8 cellular contexts compared by ENCODE assay signal in the genomic region with DNA sequence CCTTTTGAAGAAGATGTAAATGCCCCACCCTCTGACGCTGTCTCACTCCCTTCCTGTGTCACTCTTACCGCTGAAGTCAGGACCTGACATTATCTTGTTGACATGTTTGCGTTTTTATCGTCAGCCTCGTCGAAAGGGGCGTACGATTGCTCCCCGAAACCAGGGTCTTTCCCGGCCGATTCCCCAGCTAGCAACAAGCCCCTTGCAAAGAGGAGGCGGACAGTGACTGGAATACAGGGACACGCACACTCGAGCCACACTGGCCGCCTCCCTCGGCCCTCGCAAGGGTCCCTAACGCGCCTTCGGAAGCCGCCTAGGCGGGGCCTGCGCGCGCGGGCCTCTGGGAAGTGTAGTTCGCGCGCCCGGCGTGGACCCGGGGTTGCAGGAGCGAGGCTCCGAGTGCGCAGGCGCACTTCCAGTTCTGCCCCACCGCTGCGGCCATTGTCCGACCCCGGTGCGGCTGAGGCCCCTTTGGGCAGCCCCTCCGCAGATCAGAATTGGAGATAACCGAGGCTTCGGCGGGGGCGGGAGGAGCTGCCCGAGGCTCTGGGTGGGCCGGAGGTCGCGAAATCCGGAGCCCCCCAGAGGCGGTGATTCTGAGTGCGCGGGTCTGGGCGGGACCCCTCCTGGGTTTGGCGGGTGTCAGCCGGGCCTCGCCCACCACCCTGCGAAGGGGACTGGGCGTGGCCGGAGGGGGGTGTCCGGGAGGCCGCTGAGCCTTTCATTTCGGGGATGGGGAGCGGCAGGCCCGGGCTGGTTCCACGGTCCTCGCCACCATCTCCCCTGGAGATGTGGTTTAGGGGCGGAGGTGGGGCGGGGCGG. TPM values are rescaled to one million over a fixed set of nuclear protein-coding genes. Genes with fewer than 3 reads are reported as not detected.
DNase-seq lines count a peak whose midpoint lies in the region; ATAC-seq, FAIRE-seq and TF ChIP-seq lines count a peak whose summit lies in the region.

A gene (plus strand): TSS at position 412 of the 822 bp plus-strand sequence. CDS start 502 bp downstream, outside the sequence.

- H3K4me3 ChIP-seq in fibroblast of mammary gland (ENCODE audit: control insufficient read depth, low read depth, low read length) = peak within 1 kb of the TSS; percentile 72

- peaks cover 14% of the 10 kb centered on the region for H3K4me1 Mint-ChIP-seq in activated T-helper 1 cell treated with anti-CD3 and anti-CD28 coated beads, Interleukin-12 subunit alpha, Interleukin-12 subunit beta, Interleukin-2, Interleukin-4 antibody, amounts not matched to agents 30 ng/mL and 10 ng/mL and 1 ng/mL, durations not matched to agents 14 hours and 24 hours and 36 hours (ENCODE audit: low read depth)
- peaks cover 22 to 41% of the 10 kb centered on the region in 2 donors for H3K4me1 Mint-ChIP-seq in natural killer cell

- DNase-seq in DMS53 (lab: John Stamatoyannopoulos, UW) (peak; percentile 93), KG1 (lab: John Stamatoyannopoulos, UW) (peak; percentile 86), RCC 7860 (ENCODE audit: low spot score) (peak; percentile 55), fibroblast of mammary gland (ENCODE audit: low read depth) (peak; percentile 78), natural killer cell (peak; percentile 83)
- DNase-seq in activated T-helper 1 cell treated with anti-CD3 and anti-CD28 coated beads, Interleukin-12 subunit alpha, Interleukin-12 subunit beta, Interleukin-2, Interleukin-4 antibody, amounts not matched to agents 30 ng/mL and 10 ng/mL and 1 ng/mL, durations not matched to agents 14 hours and 24 hours and 36 hours (ENCODE audit: low spot score) = peak; percentile 84
- DNase-seq in stimulated activated naive CD4-positive, alpha-beta T cell (lab: John Stamatoyannopoulos, UW) = peak; percentile 70 to 96 (median 80)

- no peaks in the 10 kb centered on the region for H3K27me3 Mint-ChIP-seq in activated T-helper 1 cell treated with anti-CD3 and anti-CD28 coated beads, Interleukin-12 subunit alpha, Interleukin-12 subunit beta, Interleukin-2, Interleukin-4 antibody, amounts not matched to agents 30 ng/mL and 10 ng/mL and 1 ng/mL, durations not matched to agents 14 hours and 24 hours and 36 hours (ENCODE audit: insufficient read depth)
- no peaks in the 10 kb centered on the region for H3K27me3 Mint-ChIP-seq in natural killer cell (ENCODE audit: low read depth in 2 of 2)

- no peak for TF ChIP-seq CTCF in fibroblast of mammary gland (conservative IDR thresholded peaks at IDR 0.05; ENCODE audit: control insufficient read depth, insufficient read depth, low read depth, low read length)
- TF ChIP-seq CTCF in natural killer cell (IDR thresholded peaks at IDR 0.05) = no peak

- H3K4me3 Mint-ChIP-seq in activated T-helper 1 cell treated with anti-CD3 and anti-CD28 coated beads, Interleukin-12 subunit alpha, Interleukin-12 subunit beta, Interleukin-2, Interleukin-4 antibody, amounts not matched to agents 30 ng/mL and 10 ng/mL and 1 ng/mL, durations not matched to agents 14 hours and 24 hours and 36 hours = peak within 1 kb of the TSS; percentile 95
- peak within 1 kb of the TSS; percentile 99 for H3K4me3 Mint-ChIP-seq in natural killer cell

- intact Hi-C loops in activated T-helper 1 cell treated with anti-CD3 and anti-CD28 coated beads, Interleukin-12 subunit alpha, Interleukin-12 subunit beta, Interleukin-2, Interleukin-4 antibody, amounts not matched to agents 30 ng/mL and 10 ng/mL and 1 ng/mL, durations not matched to agents 14 hours and 24 hours and 36 hours (cut with micrococcal nuclease) = loop anchor here (1.0 to 2.0 kb wide), 4 partner anchors 9 to 648 kb away; a partner anchor contains a TSS
- intact Hi-C loops in natural killer cell (cut with micrococcal nuclease) = no loop called here

- H3K9me3 Mint-ChIP-seq in activated T-helper 1 cell treated with anti-CD3 and anti-CD28 coated beads, Interleukin-12 subunit alpha, Interleukin-12 subunit beta, Interleukin-2, Interleukin-4 antibody, amounts not matched to agents 30 ng/mL and 10 ng/mL and 1 ng/mL, durations not matched to agents 14 hours and 24 hours and 36 hours = peaks cover 26% of the 10 kb centered on the region
- no peaks in the 10 kb centered on the region for H3K9me3 Mint-ChIP-seq in natural killer cell

- ATAC-seq in GM21723 (IDR thresholded peaks at IDR 0.05; ENCODE audit: unreplicated experiment) (peak; percentile 81), natural killer cell (peak; percentile 86 to 94 (median 91))

- FAIRE-seq in RCC 7860 (lab: Jason Lieb, UNC) = no peak

- H3K36me3 Mint-ChIP-seq in activated T-helper 1 cell treated with anti-CD3 and anti-CD28 coated beads, Interleukin-12 subunit alpha, Interleukin-12 subunit beta, Interleukin-2, Interleukin-4 antibody, amounts not matched to agents 30 ng/mL and 10 ng/mL and 1 ng/mL, durations not matched to agents 14 hours and 24 hours and 36 hours (ENCODE audit: low read depth) = peaks cover 34% of the 10 kb centered on the region
- no peaks in the 10 kb centered on the region for H3K36me3 Mint-ChIP-seq in natural killer cell

- peak within 1 kb of the TSS; percentile 96 for H3K27ac Mint-ChIP-seq in activated T-helper 1 cell treated with anti-CD3 and anti-CD28 coated beads, Interleukin-12 subunit alpha, Interleukin-12 subunit beta, Interleukin-2, Interleukin-4 antibody, amounts not matched to agents 30 ng/mL and 10 ng/mL and 1 ng/mL, durations not matched to agents 14 hours and 24 hours and 36 hours
- peak within 1 kb of the TSS; percentile 97 to 100 for H3K27ac Mint-ChIP-seq in natural killer cell

RNA-seq across cellular contexts. Expression of the gene that starts here (rescaled TPM):
- total RNA-seq in activated T-helper 1 cell treated with anti-CD3 and anti-CD28 coated beads, Interleukin-12 subunit alpha, Interleukin-12 subunit beta, Interleukin-2, Interleukin-4 antibody, amounts not matched to agents 30 ng/mL and 10 ng/mL and 1 ng/mL, durations not matched to agents 14 hours and 24 hours and 36 hours = 19.3 and 21.9 TPM in 2 replicates
- 10 to 100 TPM; 23.1 to 36.0 (median 35.3) TPM for total RNA-seq in natural killer cell

Comparison
In these comparisons a context has a peak if more than half of its experiments do, and no peak if none do; other contexts are left out.
1. Peak in every context shown above with its lines: DNase-seq, ATAC-seq and H3K4me3 ChIP-seq.